Comparison of ENCODE assay signal across 21 cellular contexts in the genomic region with DNA sequence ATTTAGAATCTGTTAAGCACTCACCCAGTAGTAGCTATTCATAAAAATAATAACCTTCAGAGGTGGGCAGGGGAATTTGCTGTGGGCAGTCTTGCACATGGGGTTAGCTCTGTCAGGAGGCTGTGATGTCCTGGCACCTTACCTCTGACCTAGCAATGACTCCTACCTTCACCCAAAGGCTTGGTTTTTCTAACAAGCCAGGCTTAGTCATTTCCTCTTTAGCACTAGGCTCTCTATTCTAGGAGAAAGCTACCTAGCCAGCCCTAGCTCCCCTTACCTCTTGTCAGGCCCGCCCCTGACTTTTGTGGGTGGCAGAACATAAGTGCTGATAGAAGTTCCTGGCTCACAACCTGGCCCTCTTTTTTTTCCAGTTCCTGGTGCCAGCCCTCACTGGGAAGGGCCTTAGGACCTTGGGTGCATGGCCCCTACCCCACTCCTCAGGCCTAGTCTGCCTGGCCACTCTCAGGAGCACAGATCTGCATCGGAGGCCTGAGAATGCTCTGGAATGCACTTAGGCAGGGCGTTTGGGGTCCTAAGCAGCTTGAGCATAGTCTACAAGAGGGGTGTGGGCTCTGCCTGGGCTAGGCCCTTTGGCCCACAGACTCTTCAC. TPM values are rescaled to one million over a fixed set of nuclear protein-coding genes. Genes with fewer than 3 reads are reported as not detected.
DNase-seq lines count a peak whose midpoint lies in the region; TF ChIP-seq lines count a peak whose summit lies in the region.
"Had no signal": no experiment of that assay in that cellular context is flagged by ENCODE, and none has a peak within 500 bp of the region (broad histone marks: within the 10 kb centered on the region; RNA-seq: fewer than 3 reads in every experiment).

No MANE protein-coding gene starts in this region.

- peaks cover 9% of the 10 kb centered on the region for H3K4me1 ChIP-seq in mammary epithelial cell (ENCODE audit: insufficient read depth, low read length)
- H3K4me1 ChIP-seq: prostate gland had no signal

- H3K9me3 Mint-ChIP-seq in activated CD4-positive, alpha-beta memory T cell treated with anti-CD3 and anti-CD28 coated beads for 36 hours, result no peaks in the 10 kb centered on the region
- H3K9me3 Mint-ChIP-seq in activated CD4-positive, alpha-beta memory T cell treated with anti-CD3 and anti-CD28 coated beads, Interleukin-2, amount 10 ng/mL, durations not matched to agents 7 days and 5 days, result no peaks in the 10 kb centered on the region
- H3K9me3 Mint-ChIP-seq: nephron progenitor cell had no signal

- intact Hi-C loops in activated CD4-positive, alpha-beta memory T cell treated with anti-CD3 and anti-CD28 coated beads for 36 hours (cut with micrococcal nuclease), result no loop called here
- intact Hi-C loops in mammary epithelial cell (cut with micrococcal nuclease), result loop anchor here (2.0 kb wide), 1 partner anchor 52 kb away; no protein-coding TSS in a partner anchor

- no peaks in the 10 kb centered on the region for H3K36me3 ChIP-seq in mammary epithelial cell (ENCODE audit: insufficient read depth, low read length)
- H3K36me3 ChIP-seq: brain microvascular endothelial cell, MG63, prostate gland had no signal

- no peak overlapping the region for H3K27ac ChIP-seq in mammary epithelial cell (ENCODE audit: insufficient read depth, low read depth, low read length)
- H3K27ac ChIP-seq: brain microvascular endothelial cell, prostate gland had no signal

- BruUV-seq in mammary epithelial cell (replicated peaks; lab: Mats Ljungman, UMichigan), result no TSS peak

- DNase-seq in activated CD4-positive, alpha-beta memory T cell treated with anti-CD3 and anti-CD28 coated beads for 36 hours, result peak; percentile 18
- DNase-seq in activated CD4-positive, alpha-beta memory T cell treated with anti-CD3 and anti-CD28 coated beads, Interleukin-2, amount 10 ng/mL, durations not matched to agents 7 days and 5 days, result no peak
- DNase-seq in M059J (ENCODE audit: low read depth) (peak; percentile 62), mammary epithelial cell (peak; percentile 75), renal cortical epithelial cell (ENCODE audit: low read depth) (peak; percentile 41), GM19240 (ENCODE audit: insufficient read length, low spot score) (no peak), NOMO-1 treated with DMSO at 0.1 percent for 48 hours (lab: John Stamatoyannopoulos, UW; ENCODE audit: unreplicated experiment) (no peak), cerebellum (ENCODE audit: low spot score) (no peak)
- DNase-seq: activated T-cell treated with anti-CD3 and anti-CD28 coated beads, Interleukin-2, amount 50 U/mL, for 48 hours; brain microvascular endothelial cell; cortex of kidney; IMR-90; MG63; NCI-H146; nephron progenitor cell; small intestine; stimulated activated CD4-positive, alpha-beta T cell treated with anti-CD3 and anti-CD28 coated beads, Interleukin-4, amount 100 ng/mL, for 24 hours; SW 1271 had no signal

- no peak overlapping the region for H3K27ac Mint-ChIP-seq in activated CD4-positive, alpha-beta memory T cell treated with anti-CD3 and anti-CD28 coated beads for 36 hours
- no peak overlapping the region for H3K27ac Mint-ChIP-seq in activated CD4-positive, alpha-beta memory T cell treated with anti-CD3 and anti-CD28 coated beads, Interleukin-2, amount 10 ng/mL, durations not matched to agents 7 days and 5 days
- H3K27ac Mint-ChIP-seq: nephron progenitor cell had no signal

- H3K4me2 ChIP-seq in mammary epithelial cell (ENCODE audit: insufficient read depth, low read depth, low read length), result peak overlapping the region; percentile 17

- WGBS in mammary epithelial cell (ENCODE audit: low coverage, missing lambda C conversion rate), result 50% methylated on average over 2 of the region's 3 CpGs

- dilution Hi-C loops in mammary epithelial cell (cut with HindIII; ENCODE audit: low sequenced_read_pairs), result no loop called here

- no peaks in the 10 kb centered on the region for H3K79me2 ChIP-seq in mammary epithelial cell (ENCODE audit: insufficient read depth, low read length)

- in situ Hi-C loops in mammary epithelial cell (cut with MboI; ENCODE audit: low sequenced_read_pairs in 2 of 2), result no loop called here

- CTCF ChIA-PET in activated CD4-positive, alpha-beta memory T cell treated with anti-CD3 and anti-CD28 coated beads for 36 hours (lab: Charles Lee), result interaction anchor here (1.6 to 2.1 kb wide), 3 partner anchors 8 to 102 kb away, joined by 6 to 11 read pairs (median 7); no protein-coding TSS in a partner anchor
- CTCF ChIA-PET in activated CD4-positive, alpha-beta memory T cell treated with anti-CD3 and anti-CD28 coated beads, Interleukin-2, amount 10 ng/mL, durations not matched to agents 7 days and 5 days (lab: Charles Lee), result interaction anchor here (1.1 to 1.5 kb wide), 4 partner anchors 8 to 102 kb away, joined by 4 to 9 read pairs (median 6); no protein-coding TSS in a partner anchor
- CTCF ChIA-PET in mammary epithelial cell (lab: Charles Lee; ENCODE audit: low non-redundant PET), result interaction anchor here (0.6 to 0.9 kb wide), 2 partner anchors 14 to 52 kb away, joined by 4 to 8 read pairs; no protein-coding TSS in a partner anchor

- no peaks in the 10 kb centered on the region for H4K20me1 ChIP-seq in mammary epithelial cell (ENCODE audit: insufficient read depth, low read length)

- H3K4me3 ChIP-seq in mammary epithelial cell (replicated peaks in 1 of 3; ENCODE audit: insufficient read depth in 1 of 3, low read depth in 2 of 3, low read length in 3 of 3), result no peak overlapping the region
- H3K4me3 ChIP-seq: MG63, prostate gland had no signal

- POLR2A ChIA-PET in activated CD4-positive, alpha-beta memory T cell treated with anti-CD3 and anti-CD28 coated beads for 36 hours (lab: Charles Lee), result no interaction called here
- POLR2A ChIA-PET in activated CD4-positive, alpha-beta memory T cell treated with anti-CD3 and anti-CD28 coated beads, Interleukin-2, amount 10 ng/mL, durations not matched to agents 7 days and 5 days (lab: Charles Lee), result no interaction called here

- no peaks in the 10 kb centered on the region for H3K27me3 ChIP-seq in mammary epithelial cell (ENCODE audit: insufficient read depth, low read length)
- H3K27me3 ChIP-seq: MG63 had no signal

- no peak overlapping the region for H3K9ac ChIP-seq in mammary epithelial cell (ENCODE audit: insufficient read depth, low read length)

- no peak overlapping the region for H3K4me3 Mint-ChIP-seq in activated CD4-positive, alpha-beta memory T cell treated with anti-CD3 and anti-CD28 coated beads for 36 hours
- no peak overlapping the region for H3K4me3 Mint-ChIP-seq in activated CD4-positive, alpha-beta memory T cell treated with anti-CD3 and anti-CD28 coated beads, Interleukin-2, amount 10 ng/mL, durations not matched to agents 7 days and 5 days
- H3K4me3 Mint-ChIP-seq: nephron progenitor cell had no signal

- no peaks in the 10 kb centered on the region for H3K4me1 Mint-ChIP-seq in activated CD4-positive, alpha-beta memory T cell treated with anti-CD3 and anti-CD28 coated beads for 36 hours (ENCODE audit: low read depth)
- H3K4me1 Mint-ChIP-seq in activated CD4-positive, alpha-beta memory T cell treated with anti-CD3 and anti-CD28 coated beads, Interleukin-2, amount 10 ng/mL, durations not matched to agents 7 days and 5 days, result peaks cover 9% of the 10 kb centered on the region
- H3K4me1 Mint-ChIP-seq: nephron progenitor cell had no signal

- no peak for TF ChIP-seq CTCF in mammary epithelial cell (conservative IDR thresholded peaks at IDR 0.05 in 1 of 2, IDR thresholded peaks at IDR 0.05 in 1 of 2; ENCODE audit: extremely low read depth in 1 of 2, insufficient read depth in 1 of 2, low read depth in 1 of 2, low read length in 2 of 2)

- peak overlapping the region; percentile 1 for H2AFZ ChIP-seq in mammary epithelial cell (ENCODE audit: low read depth, low read length)

- H3K36me3 Mint-ChIP-seq in activated CD4-positive, alpha-beta memory T cell treated with anti-CD3 and anti-CD28 coated beads for 36 hours, result no peaks in the 10 kb centered on the region
- no peaks in the 10 kb centered on the region for H3K36me3 Mint-ChIP-seq in activated CD4-positive, alpha-beta memory T cell treated with anti-CD3 and anti-CD28 coated beads, Interleukin-2, amount 10 ng/mL, durations not matched to agents 7 days and 5 days (ENCODE audit: low read depth)

- H3K27me3 Mint-ChIP-seq in activated CD4-positive, alpha-beta memory T cell treated with anti-CD3 and anti-CD28 coated beads for 36 hours, result peaks cover 10% of the 10 kb centered on the region
- peaks cover 44% of the 10 kb centered on the region for H3K27me3 Mint-ChIP-seq in activated CD4-positive, alpha-beta memory T cell treated with anti-CD3 and anti-CD28 coated beads, Interleukin-2, amount 10 ng/mL, durations not matched to agents 7 days and 5 days

- no peaks in the 10 kb centered on the region for H3K9me3 ChIP-seq in mammary epithelial cell (replicated peaks; ENCODE audit: insufficient read depth, low read length)
- H3K9me3 ChIP-seq: MG63, prostate gland had no signal

RNA-seq across cellular contexts. Expression of a gene that starts 17.7 kb away (rescaled TPM):
- not detected for total RNA-seq in activated CD4-positive, alpha-beta memory T cell treated with anti-CD3 and anti-CD28 coated beads for 36 hours
- not detected for total RNA-seq in activated CD4-positive, alpha-beta memory T cell treated with anti-CD3 and anti-CD28 coated beads, Interleukin-2, amount 10 ng/mL, durations not matched to agents 7 days and 5 days
- total RNA-seq in M059J (2014; rRNA removed; shearing (Covaris generic)), result not detected in 2 replicates
- total RNA-seq in mammary epithelial cell (not detected), renal cortical epithelial cell (not detected in 2 replicates), cerebellum (14.8 TPM)
- polyA plus RNA-seq in mammary epithelial cell, result not detected
- polyA minus RNA-seq in mammary epithelial cell, result not detected
- total RNA-seq: frontal cortex, IMR-90, prostate gland had no signal
- polyA plus RNA-seq: AG04450, IMR-90, small intestine had no signal

RNA-seq across cellular contexts. Expression of a gene that starts 27.5 kb away (rescaled TPM):
- under 1 TPM in 1 of 2 experiments, not detected in 1; 0.17 TPM for total RNA-seq in activated CD4-positive, alpha-beta memory T cell treated with anti-CD3 and anti-CD28 coated beads for 36 hours
- under 1 TPM in 1 of 2 experiments, not detected in 1; 0.10 TPM for total RNA-seq in activated CD4-positive, alpha-beta memory T cell treated with anti-CD3 and anti-CD28 coated beads, Interleukin-2, amount 10 ng/mL, durations not matched to agents 7 days and 5 days
- not detected in 2 replicates for total RNA-seq in M059J (2014; rRNA removed; shearing (Covaris generic))
- total RNA-seq in mammary epithelial cell (not detected), renal cortical epithelial cell (not detected in 2 replicates), cerebellum (2.0 TPM)
- not detected for polyA plus RNA-seq in mammary epithelial cell
- polyA minus RNA-seq in mammary epithelial cell, result not detected
- total RNA-seq: frontal cortex, IMR-90 had no signal
- polyA plus RNA-seq: AG04450, IMR-90 had no signal

RNA-seq across cellular contexts. Expression of a gene that starts 58.3 kb away (rescaled TPM):
- total RNA-seq in activated CD4-positive, alpha-beta memory T cell treated with anti-CD3 and anti-CD28 coated beads for 36 hours, result 100 to 1,000 TPM; 155 to 158 TPM
- total RNA-seq in activated CD4-positive, alpha-beta memory T cell treated with anti-CD3 and anti-CD28 coated beads, Interleukin-2, amount 10 ng/mL, durations not matched to agents 7 days and 5 days, result 100 to 1,000 TPM; 102 to 104 TPM
- 229 and 276 TPM in 2 replicates for total RNA-seq in M059J (2014; rRNA removed; shearing (Covaris generic))
- 100 to 1,000 TPM in 1 of 2 donors, 10 to 100 TPM in 1; 84.9 to 115 TPM for total RNA-seq in mammary epithelial cell
- polyA plus RNA-seq in mammary epithelial cell, result 32.6 TPM
- polyA minus RNA-seq in mammary epithelial cell, result 87.9 TPM
- total RNA-seq in renal cortical epithelial cell, result 131 and 208 TPM in 2 replicates
- 53.2 TPM for total RNA-seq in cerebellum

Comparison
In these comparisons a context has a peak if more than half of its experiments do, and no peak if none do; other contexts are left out.
1. DNase-seq: peak in activated CD4-positive, alpha-beta memory T cell treated with anti-CD3 and anti-CD28 coated beads for 36 hours (single experiment), M059J (single experiment), mammary epithelial cell (single experiment) and renal cortical epithelial cell (single experiment); none in activated CD4-positive, alpha-beta memory T cell treated with anti-CD3 and anti-CD28 coated beads, Interleukin-2, amount 10 ng/mL, durations not matched to agents 7 days and 5 days (single experiment), GM19240 (single experiment), NOMO-1 treated with DMSO at 0.1 percent for 48 hours (single experiment) and cerebellum (single experiment).
2. RNA of a gene that starts 17.7 kb away (total RNA-seq): 14.8 TPM in cerebellum (single experiment); not detected in activated CD4-positive, alpha-beta memory T cell treated with anti-CD3 and anti-CD28 coated beads for 36 hours, not detected in activated CD4-positive, alpha-beta memory T cell treated with anti-CD3 and anti-CD28 coated beads, Interleukin-2, amount 10 ng/mL, durations not matched to agents 7 days and 5 days, not detected in M059J, not detected in mammary epithelial cell and not detected in renal cortical epithelial cell; every median in the first group is over 10 times any median in the second.